Comparison of ENCODE assay signal across 11 cellular contexts in the genomic region with DNA sequence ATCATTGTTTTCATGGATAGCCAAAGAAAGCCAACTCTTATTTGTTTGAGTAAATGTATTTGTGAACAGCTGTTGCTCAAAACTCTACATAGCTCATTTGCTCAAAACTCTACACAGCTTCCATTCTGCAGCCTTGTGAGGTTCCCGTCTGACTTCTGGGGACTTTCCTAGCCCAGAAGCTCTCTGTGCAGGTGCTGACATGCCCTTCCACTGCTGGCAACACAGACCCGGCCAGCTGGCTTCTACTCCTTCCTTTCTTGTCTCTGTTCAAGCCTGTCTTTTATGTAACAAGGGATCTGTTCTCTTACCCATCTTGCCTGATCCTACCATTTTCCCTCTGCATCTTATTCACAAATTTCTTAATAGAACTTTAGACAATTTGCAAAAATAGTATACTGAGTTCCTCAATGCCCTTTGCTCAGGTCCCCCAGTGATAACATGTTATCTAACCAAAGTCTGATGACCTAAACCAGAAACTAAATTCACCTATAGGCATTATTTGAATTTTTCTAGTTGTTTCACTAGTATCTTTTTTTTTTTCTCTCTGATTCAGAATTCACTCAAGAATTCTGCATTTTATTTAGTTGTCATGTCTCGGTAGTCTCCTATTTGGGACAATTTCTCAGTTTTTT.
DNase-seq lines count a peak whose midpoint lies in the region; ATAC-seq and TF ChIP-seq lines count a peak whose summit lies in the region.
"Had no signal": no experiment of that assay in that cellular context is flagged by ENCODE, and none has a peak within 500 bp of the region (broad histone marks: within the 10 kb centered on the region; RNA-seq: fewer than 3 reads in every experiment).

No MANE protein-coding gene starts in this region.

- no peaks in the 10 kb centered on the region for H4K20me1 ChIP-seq in GM23338 (replicated peaks; ENCODE audit: insufficient read depth)

- H3K27me3 ChIP-seq in GM23338 (ENCODE audit: insufficient read depth): no peaks in the 10 kb centered on the region
- no peaks in the 10 kb centered on the region for H3K27me3 ChIP-seq in esophagus squamous epithelium
- no peaks in the 10 kb centered on the region for H3K27me3 ChIP-seq in upper lobe of left lung
- H3K27me3 ChIP-seq: sigmoid colon had no signal

- no peak for TF ChIP-seq POLR2A in esophagus squamous epithelium (IDR thresholded peaks at IDR 0.05)
- TF ChIP-seq POLR2A in upper lobe of left lung (IDR thresholded peaks at IDR 0.05): no peak

- H3K36me3 ChIP-seq in GM23338 (ENCODE audit: insufficient read depth) (no peaks in the 10 kb centered on the region), mucosa of descending colon (ENCODE audit: low read depth) (no peaks in the 10 kb centered on the region), esophagus squamous epithelium (no peaks in the 10 kb centered on the region), upper lobe of left lung (no peaks in the 10 kb centered on the region)
- H3K36me3 ChIP-seq: sigmoid colon had no signal

- H3K9me2 ChIP-seq in GM23338 (ENCODE audit: insufficient read depth): no peaks in the 10 kb centered on the region; the same call in 1 of the 2 replicates

- 33 to 40% methylated on average over 3 of the region's 3 CpGs for WGBS in esophagus squamous epithelium, 2 donors
- 63 to 70% methylated on average over 3 of the region's 3 CpGs for whole genome bisulfite sequencing in upper lobe of left lung, 2 donors

- peaks cover 22% of the 10 kb centered on the region for H3K9me3 Mint-ChIP-seq in nephron progenitor cell
- peaks cover 6% of the 10 kb centered on the region; the same call in 1 of the 3 replicates for H3K9me3 Mint-ChIP-seq in GM23338

- H3K4me3 ChIP-seq in GM23338 (no peak overlapping the region), mucosa of descending colon (no peak overlapping the region), esophagus squamous epithelium (no peak overlapping the region), upper lobe of left lung (no peak overlapping the region)
- H3K4me3 ChIP-seq: sigmoid colon had no signal

- H3K36me3 Mint-ChIP-seq in nephron progenitor cell (ENCODE audit: low read depth) (peaks cover 10% of the 10 kb centered on the region), GM23338 (ENCODE audit: low read depth) (peaks cover 3% of the 10 kb centered on the region; the same call in 1 of the 3 replicates)
- H3K36me3 Mint-ChIP-seq: activated naive CD8-positive, alpha-beta T cell treated with anti-CD3 and anti-CD28 coated beads, Interleukin-2, amount 10 ng/mL, durations not matched to agents 7 days and 5 days had no signal

- H3K4me1 ChIP-seq in GM23338 (ENCODE audit: insufficient read depth): no peaks in the 10 kb centered on the region
- H3K4me1 ChIP-seq in mucosa of descending colon (ENCODE audit: low read depth): no peaks in the 10 kb centered on the region
- H3K4me1 ChIP-seq in esophagus squamous epithelium: peaks cover 0 to 43% (median 5%) of the 10 kb centered on the region in 3 donors
- no peaks in the 10 kb centered on the region for H3K4me1 ChIP-seq in upper lobe of left lung
- H3K4me1 ChIP-seq: sigmoid colon had no signal

- no peak overlapping the region for H3K4me2 ChIP-seq in GM23338

- H3K4me1 Mint-ChIP-seq in nephron progenitor cell (peaks cover 42% of the 10 kb centered on the region), GM23338 (0 out of 3 replicates have a peak, but pooled peaks cover 3% of the 10 kb centered on the region)
- H3K4me1 Mint-ChIP-seq: activated naive CD8-positive, alpha-beta T cell treated with anti-CD3 and anti-CD28 coated beads, Interleukin-2, amount 10 ng/mL, durations not matched to agents 7 days and 5 days had no signal

- intact Hi-C loops in mucosa of descending colon (cut with DNase I, micrococcal nuclease): no loop called here
- intact Hi-C loops in esophagus squamous epithelium (cut with DNase I): no loop called here

- TF ChIP-seq CTCF in nephron progenitor cell (IDR thresholded peaks at IDR 0.05): no peak
- no peak for TF ChIP-seq CTCF in GM23338 (conservative IDR thresholded peaks at IDR 0.05; ENCODE audit: low read depth in 2 of 2)
- no peak for TF ChIP-seq CTCF in mucosa of descending colon (IDR thresholded peaks at IDR 0.05)
- TF ChIP-seq CTCF in esophagus squamous epithelium (IDR thresholded peaks at IDR 0.05): peak in 1 of 6 experiments; percentile 3
- no peak for TF ChIP-seq CTCF in upper lobe of left lung (IDR thresholded peaks at IDR 0.05)

- H3K27me3 Mint-ChIP-seq in nephron progenitor cell (ENCODE audit: low read depth, poor library complexity) (no peaks in the 10 kb centered on the region), GM23338 (ENCODE audit: insufficient read depth, low read depth, poor library complexity) (peaks cover 2% of the 10 kb centered on the region)
- H3K27me3 Mint-ChIP-seq: activated naive CD8-positive, alpha-beta T cell treated with anti-CD3 and anti-CD28 coated beads, Interleukin-2, amount 10 ng/mL, durations not matched to agents 7 days and 5 days had no signal

- no peaks in the 10 kb centered on the region for H3K79me2 ChIP-seq in GM23338 (replicated peaks; ENCODE audit: insufficient read depth)

- ATAC-seq in GM18907 (IDR thresholded peaks at IDR 0.05; ENCODE audit: unreplicated experiment) (peak; percentile 99), HG02571 (IDR thresholded peaks at IDR 0.05; ENCODE audit: unreplicated experiment) (peak; percentile 97), HG03469 (IDR thresholded peaks at IDR 0.05; ENCODE audit: unreplicated experiment) (peak; percentile 79), GM23338 (no peak), mucosa of descending colon (no peak), upper lobe of left lung (ENCODE audit: low FRiP score in 2 of 2) (no peak)

- H3K4me3 Mint-ChIP-seq in nephron progenitor cell (no peak overlapping the region), GM23338 (no peak overlapping the region)
- H3K4me3 Mint-ChIP-seq: activated naive CD8-positive, alpha-beta T cell treated with anti-CD3 and anti-CD28 coated beads, Interleukin-2, amount 10 ng/mL, durations not matched to agents 7 days and 5 days had no signal

- H3F3A ChIP-seq in GM23338 (replicated peaks; ENCODE audit: low read depth): no peaks in the 10 kb centered on the region

- no peak overlapping the region for H3K27ac ChIP-seq in GM23338 (ENCODE audit: low read depth)
- H3K27ac ChIP-seq in esophagus squamous epithelium: peak overlapping the region in 1 of 4 donors; percentile 15
- no peak overlapping the region for H3K27ac ChIP-seq in upper lobe of left lung
- H3K27ac ChIP-seq: sigmoid colon had no signal

- no peak for TF ChIP-seq EP300 in upper lobe of left lung (IDR thresholded peaks at IDR 0.05)

- peak overlapping the region; percentile 70 for H3K27ac Mint-ChIP-seq in nephron progenitor cell
- H3K27ac Mint-ChIP-seq in GM23338: no peak overlapping the region
- H3K27ac Mint-ChIP-seq: activated naive CD8-positive, alpha-beta T cell treated with anti-CD3 and anti-CD28 coated beads, Interleukin-2, amount 10 ng/mL, durations not matched to agents 7 days and 5 days had no signal

- DNase-seq in nephron progenitor cell (no peak), GM23338 (ENCODE audit: low spot score) (no peak), mucosa of descending colon (no peak), esophagus squamous epithelium (lab: John Stamatoyannopoulos, UW) (no peak), upper lobe of left lung (no peak)
- DNase-seq: activated naive CD8-positive, alpha-beta T cell treated with anti-CD3 and anti-CD28 coated beads, Interleukin-2, amount 10 ng/mL, durations not matched to agents 7 days and 5 days; NK-92 treated with Interleukin-12 subunit alpha and Interleukin-12 subunit beta, amount 100 ng/mL, for 24 hours; sigmoid colon had no signal

- H2AFZ ChIP-seq in GM23338: no peak overlapping the region

- H3K9me3 ChIP-seq in mucosa of descending colon (no peaks in the 10 kb centered on the region), esophagus squamous epithelium (no peaks in the 10 kb centered on the region), upper lobe of left lung (no peaks in the 10 kb centered on the region)
- H3K9me3 ChIP-seq: sigmoid colon had no signal

TF ChIP-seq in GM23338, 12 proteins besides CTCF, POLR2A, EP300 and RAD21 (continues in another document):
- TF ChIP-seq POLR2AphosphoS5 (IDR thresholded peaks at IDR 0.05; ENCODE audit: low read depth) (no peak), STAT1 (IDR thresholded peaks at IDR 0.05; ENCODE audit: unreplicated experiment) (no peak), ZNF331 (CRISPR knock-in tag; IDR thresholded peaks at IDR 0.05; ENCODE audit: low read depth) (no peak), NANOG (IDR thresholded peaks at IDR 0.05; ENCODE audit: borderline replicate concordance) (no peak)

Comparison
In these comparisons a context has a peak if more than half of its experiments do, and no peak if none do; other contexts are left out.
1. ATAC-seq: peak in GM18907 (single experiment), HG02571 (single experiment) and HG03469 (single experiment); none in GM23338 (single experiment), mucosa of descending colon (single experiment) and upper lobe of left lung (0 of 2).